13 cellular contexts compared by ENCODE assay signal in genomic region chrX:36856849-36857248, GRCh38.
A peak's percentile ranks its signal among the peaks of the same experiment; 100 is the strongest.
DNase-seq lines count a peak whose midpoint lies in the region; ATAC-seq, FAIRE-seq and TF ChIP-seq lines count a peak whose summit lies in the region.
"Had no signal": no experiment of that assay in that cellular context is flagged by ENCODE, and none has a peak within 500 bp of the region (broad histone marks: within the 10 kb centered on the region; RNA-seq: fewer than 3 reads in every experiment).

No MANE protein-coding gene starts in this region.

- no peak overlapping the region for H4K8ac ChIP-seq in neuronal stem cell (ENCODE audit: low read depth, low read length)

- no peaks in the 10 kb centered on the region for H3K4me1 Mint-ChIP-seq in activated naive CD4-positive, alpha-beta T cell treated with anti-CD3 and anti-CD28 coated beads for 36 hours (ENCODE audit: low read depth)
- H3K4me1 Mint-ChIP-seq: IgD-negative memory B cell had no signal

- no peak overlapping the region for H3K14ac ChIP-seq in neuronal stem cell (ENCODE audit: low read length)

- intact Hi-C loops in HepG2 (cut with micrococcal nuclease; ENCODE audit: unreplicated experiment), result no loop called here
- intact Hi-C loops in activated naive CD4-positive, alpha-beta T cell treated with anti-CD3 and anti-CD28 coated beads for 36 hours (cut with micrococcal nuclease), result no loop called here

- H3K27ac Mint-ChIP-seq in activated naive CD4-positive, alpha-beta T cell treated with anti-CD3 and anti-CD28 coated beads for 36 hours, result no peak overlapping the region
- H3K27ac Mint-ChIP-seq: IgD-negative memory B cell had no signal

- H3K18ac ChIP-seq in neuronal stem cell (ENCODE audit: low read length), result no peak overlapping the region

- no peaks in the 10 kb centered on the region for H3K4me1 ChIP-seq in liver (ENCODE audit: control insufficient read depth in 4 of 4, insufficient read depth in 4 of 4, low read length in 3 of 4)
- no peaks in the 10 kb centered on the region for H3K4me1 ChIP-seq in HepG2 (ENCODE audit: insufficient read depth, low read length)
- H3K4me1 ChIP-seq in neuronal stem cell (ENCODE audit: control insufficient read depth in 2 of 2, insufficient read depth in 1 of 2, low read depth in 1 of 2, low read length in 2 of 2), result no peaks in the 10 kb centered on the region
- H3K4me1 ChIP-seq: prostate gland had no signal

- H2AFZ ChIP-seq in HepG2 (ENCODE audit: low read length), result no peak overlapping the region
- no peak overlapping the region for H2AFZ ChIP-seq in neuronal stem cell (ENCODE audit: low read length)

- H3K4ac ChIP-seq in neuronal stem cell (ENCODE audit: low read length), result no peak overlapping the region

- H3K27me3 ChIP-seq in liver (ENCODE audit: control insufficient read depth in 4 of 4, insufficient read depth in 4 of 4, low read length in 3 of 4), result peaks cover 0 to 5% (median 0%) of the 10 kb centered on the region in 4 donors
- H3K27me3 ChIP-seq in HepG2 (ENCODE audit: control insufficient read depth in 1 of 2, insufficient read depth in 2 of 2, low read length in 2 of 2), result no peaks in the 10 kb centered on the region
- no peaks in the 10 kb centered on the region for H3K27me3 ChIP-seq in neuronal stem cell (ENCODE audit: control insufficient read depth in 3 of 3, insufficient read depth in 3 of 3, low read depth in 1 of 3, low read length in 3 of 3)

- H2BK120ac ChIP-seq in neuronal stem cell (ENCODE audit: low read depth, low read length), result no peak overlapping the region

- H3K27me3 Mint-ChIP-seq in activated naive CD4-positive, alpha-beta T cell treated with anti-CD3 and anti-CD28 coated beads for 36 hours (ENCODE audit: low read depth), result peaks cover 2% of the 10 kb centered on the region
- H3K27me3 Mint-ChIP-seq: IgD-negative memory B cell had no signal

- in situ Hi-C loops in HepG2 (cut with HindIII; ENCODE audit: extremely low pct_ligation_motif_present, low pct_unique_long_range_greater_than_20kb), result loop anchor here (25.0 kb wide), 1 partner anchor 970 kb away; no protein-coding TSS in a partner anchor

- CTCF ChIA-PET in HepG2 (lab: Yijun Ruan, JAX; ENCODE audit: low intra/inter-chr PET ratio, low total read pairs), result no interaction called here
- CTCF ChIA-PET in activated naive CD4-positive, alpha-beta T cell treated with anti-CD3 and anti-CD28 coated beads for 36 hours (lab: Charles Lee), result no interaction called here

- TF ChIP-seq POLR2A in HepG2 (IDR thresholded peaks at IDR 0.05; ENCODE audit: insufficient read depth in 1 of 2, low read depth in 2 of 2, low read length in 2 of 2), result no peak

- no peak for ATAC-seq in HepG2

- H2BK5ac ChIP-seq in neuronal stem cell (ENCODE audit: low read length), result no peak overlapping the region

- H2BK12ac ChIP-seq in neuronal stem cell (ENCODE audit: low read length), result no peak overlapping the region

- TF ChIP-seq EP300 in HepG2 (IDR thresholded peaks at IDR 0.05; ENCODE audit: low read depth in 2 of 2, low read length in 2 of 2) (no peak), HepG2 (CRISPR knock-in tag; IDR thresholded peaks at IDR 0.05; ENCODE audit: borderline replicate concordance) (no peak)

- no peak overlapping the region for H3K4me2 ChIP-seq in HepG2 (ENCODE audit: low read depth, low read length)
- H3K4me2 ChIP-seq in neuronal stem cell (ENCODE audit: insufficient read depth, low read length, poor library complexity, severe bottlenecking), result no peak overlapping the region

- no peaks in the 10 kb centered on the region for H4K20me1 ChIP-seq in HepG2 (ENCODE audit: insufficient read depth, low read length)

- H3K9me3 ChIP-seq in liver (ENCODE audit: control insufficient read depth in 4 of 4, low read length in 3 of 4), result no peaks in the 10 kb centered on the region
- no peaks in the 10 kb centered on the region for H3K9me3 ChIP-seq in HepG2 (ENCODE audit: low read length)
- no peaks in the 10 kb centered on the region for H3K9me3 ChIP-seq in neuronal stem cell (replicated peaks in 1 of 2; ENCODE audit: control insufficient read depth in 2 of 2, insufficient read depth in 1 of 2, low read depth in 1 of 2, low read length in 2 of 2)
- H3K9me3 ChIP-seq: prostate gland had no signal

- H3K4me3 ChIP-seq in liver (ENCODE audit: low read depth in 1 of 3, low read length in 3 of 3) (no peak overlapping the region), HepG2 (replicated peaks in 1 of 3; ENCODE audit: insufficient read depth in 1 of 3, low read depth in 2 of 3, low read length in 3 of 3) (no peak overlapping the region), fibroblast of pulmonary artery (replicated peaks; ENCODE audit: low read depth, low read length) (no peak overlapping the region), neuronal stem cell (ENCODE audit: low read length in 2 of 2) (no peak overlapping the region)
- H3K4me3 ChIP-seq: prostate gland had no signal

- no peak for FAIRE-seq in HepG2 (lab: Jason Lieb, UNC)
- peak; percentile 15 for FAIRE-seq in RCC 7860 (lab: Jason Lieb, UNC)

- H3K36me3 ChIP-seq in liver (ENCODE audit: control insufficient read depth in 4 of 4, insufficient read depth in 3 of 4, low read depth in 1 of 4, low read length in 3 of 4) (no peaks in the 10 kb centered on the region), HepG2 (replicated peaks in 1 of 2; ENCODE audit: control insufficient read depth in 1 of 2, insufficient read depth in 2 of 2, low read length in 2 of 2) (no peaks in the 10 kb centered on the region), neuronal stem cell (replicated peaks in 1 of 2; ENCODE audit: control insufficient read depth in 2 of 2, insufficient read depth in 2 of 2, low read length in 2 of 2) (no peaks in the 10 kb centered on the region)
- H3K36me3 ChIP-seq: prostate gland had no signal

- H4K91ac ChIP-seq in neuronal stem cell (ENCODE audit: low read depth, low read length, poor library complexity), result no peak overlapping the region

- 87% methylated on average over 3 of the region's 3 CpGs for WGBS in liver
- WGBS in HepG2 (ENCODE audit: low lambda C conversion rate), result 0% methylated on average over 3 of the region's 3 CpGs
- no CpG with 5 or more reads among the region's 3 CpGs for WGBS in neuronal stem cell (ENCODE audit: extremely low coverage in 2 of 2, insufficient read length in 2 of 2, insufficient replicate concordance in 1 of 2), 2 donors

- BruUV-seq in HepG2 (replicated peaks; lab: Mats Ljungman, UMichigan), result no TSS peak

- H3K79me1 ChIP-seq in neuronal stem cell (ENCODE audit: low read depth, low read length), result no peaks in the 10 kb centered on the region

- no peaks in the 10 kb centered on the region for H3K79me2 ChIP-seq in HepG2 (ENCODE audit: insufficient read depth, low read length)

- no peak overlapping the region for H3K27ac ChIP-seq in liver (ENCODE audit: low read depth in 1 of 2, low read length in 2 of 2)
- no peak overlapping the region for H3K27ac ChIP-seq in HepG2 (ENCODE audit: extremely low read length, insufficient read depth, low read length)
- no peak overlapping the region for H3K27ac ChIP-seq in neuronal stem cell (replicated peaks; ENCODE audit: low read length)
- H3K27ac ChIP-seq: prostate gland had no signal

- no peak for DNase-seq in HepG2 (ENCODE audit: low spot score)
- no peak for DNase-seq in RCC 7860 (ENCODE audit: low spot score)
- DNase-seq in fibroblast of pulmonary artery (ENCODE audit: low read depth), result peak; percentile 3
- no peak for DNase-seq in HPDE6-E6E7 (ENCODE audit: extremely low spot score)
- DNase-seq in neuronal stem cell (ENCODE audit: low spot score), result no peak
- DNase-seq in SKM-1 (lab: John Stamatoyannopoulos, UW; ENCODE audit: unreplicated experiment), result no peak
- no peak for DNase-seq in activated naive CD4-positive, alpha-beta T cell treated with anti-CD3 and anti-CD28 coated beads for 36 hours
- DNase-seq: effector CD4-positive, alpha-beta T cell; NCI-H1694; NCI-H774 had no signal

- POLR2A ChIA-PET in HepG2 (lab: Yijun Ruan, JAX), result no interaction called here

- H2BK15ac ChIP-seq in neuronal stem cell (ENCODE audit: low read length), result no peak overlapping the region

- TF ChIP-seq RAD21 in liver (IDR thresholded peaks at IDR 0.05) (peak; percentile 12 to 33), HepG2 (CRISPR knock-in tag; IDR thresholded peaks at IDR 0.05) (no peak)

- H3K4me3 Mint-ChIP-seq in activated naive CD4-positive, alpha-beta T cell treated with anti-CD3 and anti-CD28 coated beads for 36 hours, result no peak overlapping the region
- H3K4me3 Mint-ChIP-seq: IgD-negative memory B cell had no signal

- no peak overlapping the region for H3K9ac ChIP-seq in liver (ENCODE audit: low read depth in 1 of 2, low read length in 2 of 2)
- H3K9ac ChIP-seq in HepG2 (ENCODE audit: insufficient read depth, low read depth, low read length), result no peak overlapping the region
- no peak overlapping the region for H3K9ac ChIP-seq in neuronal stem cell (ENCODE audit: low read depth, low read length, poor library complexity)

- H2AK5ac ChIP-seq in neuronal stem cell (ENCODE audit: low read depth, low read length), result no peak overlapping the region

- no peaks in the 10 kb centered on the region for H3K36me3 Mint-ChIP-seq in activated naive CD4-positive, alpha-beta T cell treated with anti-CD3 and anti-CD28 coated beads for 36 hours (ENCODE audit: low read depth)
- H3K36me3 Mint-ChIP-seq: IgD-negative memory B cell had no signal

- no peaks in the 10 kb centered on the region for H3K9me3 Mint-ChIP-seq in activated naive CD4-positive, alpha-beta T cell treated with anti-CD3 and anti-CD28 coated beads for 36 hours

- H3K23ac ChIP-seq in neuronal stem cell (ENCODE audit: low read depth, low read length, poor library complexity), result no peak overlapping the region

- TF ChIP-seq CTCF in liver (IDR thresholded peaks at IDR 0.05; ENCODE audit: low read depth, low read length, missing input control) (no peak), HepG2 (CRISPR knock-in tag; IDR thresholded peaks at IDR 0.05) (no peak), fibroblast of pulmonary artery (IDR thresholded peaks at IDR 0.05; ENCODE audit: low read length, missing control alignments) (no peak)

TF ChIP-seq in liver, 16 proteins besides CTCF, POLR2A, EP300 and RAD21 (continues in another document):
- TF ChIP-seq GABPA (IDR thresholded peaks at IDR 0.05 in 1 of 2, conservative IDR thresholded peaks at IDR 0.05 in 1 of 2), result no peak
- no peak for TF ChIP-seq FOXA1 (IDR thresholded peaks at IDR 0.05)
- TF ChIP-seq EGR1 (IDR thresholded peaks at IDR 0.05; ENCODE audit: low read depth in 2 of 2), result no peak
- TF ChIP-seq, protein P1, sequence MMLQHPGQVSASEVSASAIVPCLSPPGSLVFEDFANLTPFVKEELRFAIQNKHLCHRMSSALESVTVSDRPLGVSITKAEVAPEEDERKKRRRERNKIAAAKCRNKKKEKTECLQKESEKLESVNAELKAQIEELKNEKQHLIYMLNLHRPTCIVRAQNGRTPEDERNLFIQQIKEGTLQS (IDR thresholded peaks at IDR 0.05), result no peak

TF ChIP-seq in HepG2, 621 proteins besides CTCF, POLR2A, EP300 and RAD21:
- TF ChIP-seq TEAD2 (CRISPR knock-in tag; IDR thresholded peaks at IDR 0.05) (no peak), ZMYM4 (CRISPR knock-in tag; IDR thresholded peaks at IDR 0.05) (no peak), PAF1 (CRISPR knock-in tag; IDR thresholded peaks at IDR 0.05) (no peak), GPN1 (CRISPR knock-in tag; IDR thresholded peaks at IDR 0.05; ENCODE audit: borderline replicate concordance) (no peak), XBP1 (CRISPR knock-in tag; IDR thresholded peaks at IDR 0.05) (no peak)
